1 cellular context compared by ENCODE assay signal in the genomic region with DNA sequence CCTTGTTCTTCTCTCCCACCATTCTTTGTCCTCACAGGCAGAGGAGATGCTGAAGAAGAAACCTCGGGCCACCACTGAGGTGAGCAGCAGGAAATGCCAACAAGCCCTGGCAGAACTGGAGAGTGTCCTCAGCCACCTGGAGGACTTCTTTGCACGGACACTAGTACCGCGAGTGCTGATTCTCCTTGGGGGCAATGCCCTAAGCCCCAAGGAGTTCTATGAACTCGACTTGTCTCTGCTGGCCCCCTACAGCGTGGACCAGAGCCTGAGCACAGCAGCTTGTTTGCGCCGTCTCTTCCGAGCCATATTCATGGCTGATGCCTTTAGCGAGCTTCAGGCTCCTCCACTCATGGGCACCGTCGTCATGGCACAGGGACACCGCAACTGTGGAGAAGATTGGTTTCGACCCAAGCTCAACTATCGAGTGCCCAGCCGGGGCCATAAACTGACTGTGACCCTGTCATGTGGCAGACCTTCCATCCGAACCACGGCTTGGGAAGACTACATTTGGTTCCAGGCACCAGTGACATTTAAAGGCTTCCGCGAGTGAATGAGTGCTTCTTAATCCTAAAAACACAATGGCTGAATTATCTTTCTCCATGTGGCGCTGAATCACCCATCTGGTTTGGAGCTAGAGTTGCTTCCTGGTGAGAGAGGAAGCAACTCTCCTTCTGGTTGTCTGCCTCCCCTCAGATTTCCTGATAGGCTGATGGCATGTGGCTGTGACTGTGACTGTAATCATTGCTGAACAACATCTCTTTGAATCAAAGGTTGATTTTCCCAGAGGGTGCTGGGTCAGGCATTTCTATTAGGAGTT.
A peak's percentile ranks its signal among the peaks of the same experiment; 100 is the strongest.
TF ChIP-seq lines count a peak whose summit lies in the region.

No MANE protein-coding gene starts in this region.

TF ChIP-seq in K562, 482 proteins besides CTCF, POLR2A, EP300 and RAD21 (continued from another document and continues in another):
- TF ChIP-seq, protein P1, sequence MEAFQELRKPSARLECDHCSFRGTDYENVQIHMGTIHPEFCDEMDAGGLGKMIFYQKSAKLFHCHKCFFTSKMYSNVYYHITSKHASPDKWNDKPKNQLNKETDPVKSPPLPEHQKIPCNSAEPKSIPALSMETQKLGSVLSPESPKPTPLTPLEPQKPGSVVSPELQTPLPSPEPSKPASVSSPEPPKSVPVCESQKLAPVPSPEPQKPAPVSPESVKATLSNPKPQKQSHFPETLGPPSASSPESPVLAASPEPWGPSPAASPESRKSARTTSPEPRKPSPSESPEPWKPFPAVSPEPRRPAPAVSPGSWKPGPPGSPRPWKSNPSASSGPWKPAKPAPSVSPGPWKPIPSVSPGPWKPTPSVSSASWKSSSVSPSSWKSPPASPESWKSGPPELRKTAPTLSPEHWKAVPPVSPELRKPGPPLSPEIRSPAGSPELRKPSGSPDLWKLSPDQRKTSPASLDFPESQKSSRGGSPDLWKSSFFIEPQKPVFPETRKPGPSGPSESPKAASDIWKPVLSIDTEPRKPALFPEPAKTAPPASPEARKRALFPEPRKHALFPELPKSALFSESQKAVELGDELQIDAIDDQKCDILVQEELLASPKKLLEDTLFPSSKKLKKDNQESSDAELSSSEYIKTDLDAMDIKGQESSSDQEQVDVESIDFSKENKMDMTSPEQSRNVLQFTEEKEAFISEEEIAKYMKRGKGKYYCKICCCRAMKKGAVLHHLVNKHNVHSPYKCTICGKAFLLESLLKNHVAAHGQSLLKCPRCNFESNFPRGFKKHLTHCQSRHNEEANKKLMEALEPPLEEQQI (IDR thresholded peaks at IDR 0.05): no peak
- TF ChIP-seq, protein P2, sequence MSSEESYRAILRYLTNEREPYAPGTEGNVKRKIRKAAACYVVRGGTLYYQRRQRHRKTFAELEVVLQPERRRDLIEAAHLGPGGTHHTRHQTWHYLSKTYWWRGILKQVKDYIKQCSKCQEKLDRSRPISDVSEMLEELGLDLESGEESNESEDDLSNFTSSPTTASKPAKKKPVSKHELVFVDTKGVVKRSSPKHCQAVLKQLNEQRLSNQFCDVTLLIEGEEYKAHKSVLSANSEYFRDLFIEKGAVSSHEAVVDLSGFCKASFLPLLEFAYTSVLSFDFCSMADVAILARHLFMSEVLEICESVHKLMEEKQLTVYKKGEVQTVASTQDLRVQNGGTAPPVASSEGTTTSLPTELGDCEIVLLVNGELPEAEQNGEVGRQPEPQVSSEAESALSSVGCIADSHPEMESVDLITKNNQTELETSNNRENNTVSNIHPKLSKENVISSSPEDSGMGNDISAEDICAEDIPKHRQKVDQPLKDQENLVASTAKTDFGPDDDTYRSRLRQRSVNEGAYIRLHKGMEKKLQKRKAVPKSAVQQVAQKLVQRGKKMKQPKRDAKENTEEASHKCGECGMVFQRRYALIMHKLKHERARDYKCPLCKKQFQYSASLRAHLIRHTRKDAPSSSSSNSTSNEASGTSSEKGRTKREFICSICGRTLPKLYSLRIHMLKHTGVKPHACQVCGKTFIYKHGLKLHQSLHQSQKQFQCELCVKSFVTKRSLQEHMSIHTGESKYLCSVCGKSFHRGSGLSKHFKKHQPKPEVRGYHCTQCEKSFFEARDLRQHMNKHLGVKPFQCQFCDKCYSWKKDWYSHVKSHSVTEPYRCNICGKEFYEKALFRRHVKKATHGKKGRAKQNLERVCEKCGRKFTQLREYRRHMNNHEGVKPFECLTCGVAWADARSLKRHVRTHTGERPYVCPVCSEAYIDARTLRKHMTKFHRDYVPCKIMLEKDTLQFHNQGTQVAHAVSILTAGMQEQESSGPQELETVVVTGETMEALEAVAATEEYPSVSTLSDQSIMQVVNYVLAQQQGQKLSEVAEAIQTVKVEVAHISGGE (CRISPR knock-in tag; IDR thresholded peaks at IDR 0.05): peak in 1 of 3 experiments; percentile 68; a peak in 1 of 6 replicates
- TF ChIP-seq SMAD4 (CRISPR knock-in tag; conservative IDR thresholded peaks at IDR 0.05) (peak; percentile 83), MTA2 (IDR thresholded peaks at IDR 0.05; ENCODE audit: low read depth) (peak; percentile 31; the same call in 1 of the 2 replicates), ZNF589 (CRISPR knock-in tag; IDR thresholded peaks at IDR 0.05; ENCODE audit: low read depth) (peak; percentile 88), ZNF766 (CRISPR knock-in tag; conservative IDR thresholded peaks at IDR 0.05) (peak; percentile 79), FOSL1 (tag; conservative IDR thresholded peaks at IDR 0.05) (peak; percentile 94), BRD9 (IDR thresholded peaks at IDR 0.05; ENCODE audit: low read depth, partially characterized antibody) (no peak), NCOA1 (IDR thresholded peaks at IDR 0.05; ENCODE audit: low read depth) (no peak), GTF2E2 (tag; IDR thresholded peaks at IDR 0.05) (no peak), ATF3 (IDR thresholded peaks at IDR 0.05) (peak; percentile 55), ATF3 (CRISPR knock-in tag; conservative IDR thresholded peaks at IDR 0.05) (no peak), ZBTB5 (IDR thresholded peaks at IDR 0.05) (no peak), GMEB1 (CRISPR knock-in tag; IDR thresholded peaks at IDR 0.05) (no peak), ZNF316 (IDR thresholded peaks at IDR 0.05) (0 out of 2 replicates have a peak, but pooled peaks have one; percentile 6), COPS2 (conservative IDR thresholded peaks at IDR 0.05) (no peak), ELK3 (CRISPR knock-in tag; IDR thresholded peaks at IDR 0.05) (no peak), MYC (IDR thresholded peaks at IDR 0.05; ENCODE audit: low read depth, low read length) (peak; percentile 94), MYC (CRISPR knock-in tag; IDR thresholded peaks at IDR 0.05; ENCODE audit: borderline replicate concordance, low read depth) (no peak), ATF1 (CRISPR knock-in tag; IDR thresholded peaks at IDR 0.05) (no peak), ATF1 (tag; IDR thresholded peaks at IDR 0.05) (peak; percentile 25), SNAPC5 (CRISPR knock-in tag; IDR thresholded peaks at IDR 0.05) (no peak), TFAP4 (CRISPR knock-in tag; IDR thresholded peaks at IDR 0.05; ENCODE audit: borderline replicate concordance) (peak; percentile 72), SIN3A (IDR thresholded peaks at IDR 0.05; ENCODE audit: borderline replicate concordance in 2 of 2, control insufficient read depth in 1 of 2, low read depth in 2 of 2, low read length in 2 of 2) (peak in 1 of 2 experiments; percentile 59; a peak in 1 of 4 replicates), SRSF9 (IDR thresholded peaks at IDR 0.05; ENCODE audit: borderline replicate concordance, low read depth, low read length) (no peak), SAP30 (IDR thresholded peaks at IDR 0.05; ENCODE audit: borderline replicate concordance, insufficient read depth, low read depth, low read length, poor library complexity, severe bottlenecking) (peak; percentile 57), KLF16 (IDR thresholded peaks at IDR 0.05) (peak; percentile 50; the same call in 1 of the 2 replicates), MAX (CRISPR knock-in tag; IDR thresholded peaks at IDR 0.05) (peak; percentile 80), ZNF586 (CRISPR knock-in tag; conservative IDR thresholded peaks at IDR 0.05) (no peak), NFIC (IDR thresholded peaks at IDR 0.05) (peak; percentile 57), MEIS2 (IDR thresholded peaks at IDR 0.05; ENCODE audit: partially characterized antibody) (peak; percentile 42), YY1 (IDR thresholded peaks at IDR 0.05; ENCODE audit: borderline replicate concordance in 1 of 3, control insufficient read depth in 1 of 3, extremely low read depth in 1 of 3, insufficient read depth in 3 of 3, insufficient read length in 1 of 3, insufficient replicate concordance in 2 of 3, low read depth in 1 of 3, low read length in 2 of 3) (peak in 2 of 3 experiments; percentile 7 to 67)
- TF ChIP-seq, protein P3, sequence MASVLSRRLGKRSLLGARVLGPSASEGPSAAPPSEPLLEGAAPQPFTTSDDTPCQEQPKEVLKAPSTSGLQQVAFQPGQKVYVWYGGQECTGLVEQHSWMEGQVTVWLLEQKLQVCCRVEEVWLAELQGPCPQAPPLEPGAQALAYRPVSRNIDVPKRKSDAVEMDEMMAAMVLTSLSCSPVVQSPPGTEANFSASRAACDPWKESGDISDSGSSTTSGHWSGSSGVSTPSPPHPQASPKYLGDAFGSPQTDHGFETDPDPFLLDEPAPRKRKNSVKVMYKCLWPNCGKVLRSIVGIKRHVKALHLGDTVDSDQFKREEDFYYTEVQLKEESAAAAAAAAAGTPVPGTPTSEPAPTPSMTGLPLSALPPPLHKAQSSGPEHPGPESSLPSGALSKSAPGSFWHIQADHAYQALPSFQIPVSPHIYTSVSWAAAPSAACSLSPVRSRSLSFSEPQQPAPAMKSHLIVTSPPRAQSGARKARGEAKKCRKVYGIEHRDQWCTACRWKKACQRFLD (CRISPR knock-in tag; IDR thresholded peaks at IDR 0.05): peak; percentile 84
- TF ChIP-seq, protein P4, sequence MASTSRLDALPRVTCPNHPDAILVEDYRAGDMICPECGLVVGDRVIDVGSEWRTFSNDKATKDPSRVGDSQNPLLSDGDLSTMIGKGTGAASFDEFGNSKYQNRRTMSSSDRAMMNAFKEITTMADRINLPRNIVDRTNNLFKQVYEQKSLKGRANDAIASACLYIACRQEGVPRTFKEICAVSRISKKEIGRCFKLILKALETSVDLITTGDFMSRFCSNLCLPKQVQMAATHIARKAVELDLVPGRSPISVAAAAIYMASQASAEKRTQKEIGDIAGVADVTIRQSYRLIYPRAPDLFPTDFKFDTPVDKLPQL (IDR thresholded peaks at IDR 0.05; ENCODE audit: extremely low read depth, insufficient read length): no peak
- TF ChIP-seq, protein P5, sequence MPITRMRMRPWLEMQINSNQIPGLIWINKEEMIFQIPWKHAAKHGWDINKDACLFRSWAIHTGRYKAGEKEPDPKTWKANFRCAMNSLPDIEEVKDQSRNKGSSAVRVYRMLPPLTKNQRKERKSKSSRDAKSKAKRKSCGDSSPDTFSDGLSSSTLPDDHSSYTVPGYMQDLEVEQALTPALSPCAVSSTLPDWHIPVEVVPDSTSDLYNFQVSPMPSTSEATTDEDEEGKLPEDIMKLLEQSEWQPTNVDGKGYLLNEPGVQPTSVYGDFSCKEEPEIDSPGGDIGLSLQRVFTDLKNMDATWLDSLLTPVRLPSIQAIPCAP (CRISPR knock-in tag; IDR thresholded peaks at IDR 0.05; ENCODE audit: borderline replicate concordance): no peak
- TF ChIP-seq, protein P6, sequence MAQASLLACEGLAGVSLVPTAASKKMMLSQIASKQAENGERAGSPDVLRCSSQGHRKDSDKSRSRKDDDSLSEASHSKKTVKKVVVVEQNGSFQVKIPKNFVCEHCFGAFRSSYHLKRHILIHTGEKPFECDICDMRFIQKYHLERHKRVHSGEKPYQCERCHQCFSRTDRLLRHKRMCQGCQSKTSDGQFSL (CRISPR knock-in tag; IDR thresholded peaks at IDR 0.05): no peak
- TF ChIP-seq, protein P6 (tag; IDR thresholded peaks at IDR 0.05): 0 out of 4 replicates have a peak, but pooled peaks of 1 of the 2 experiments have one; percentile 30
